Comparison of ENCODE assay signal across 1 cellular context in genomic region chr3:70854108-70854507, GRCh38.
TF ChIP-seq lines count a peak whose summit lies in the region.

No MANE protein-coding gene starts in this region.

TF ChIP-seq in GM23338, 12 proteins besides CTCF, POLR2A, EP300 and RAD21 (continued from another document):
- TF ChIP-seq ETS1 (IDR thresholded peaks at IDR 0.05), result no peak
- TF ChIP-seq JUNB (IDR thresholded peaks at IDR 0.05; ENCODE audit: unreplicated experiment), result no peak
- no peak for TF ChIP-seq ZNF462 (CRISPR knock-in tag; IDR thresholded peaks at IDR 0.05)
- no peak for TF ChIP-seq ZNF331 (CRISPR knock-in tag; IDR thresholded peaks at IDR 0.05; ENCODE audit: low read depth)
- no peak for TF ChIP-seq POLR2AphosphoS5 (IDR thresholded peaks at IDR 0.05; ENCODE audit: low read depth)
- TF ChIP-seq NANOG (IDR thresholded peaks at IDR 0.05; ENCODE audit: borderline replicate concordance), result no peak
